In the genomic region with DNA sequence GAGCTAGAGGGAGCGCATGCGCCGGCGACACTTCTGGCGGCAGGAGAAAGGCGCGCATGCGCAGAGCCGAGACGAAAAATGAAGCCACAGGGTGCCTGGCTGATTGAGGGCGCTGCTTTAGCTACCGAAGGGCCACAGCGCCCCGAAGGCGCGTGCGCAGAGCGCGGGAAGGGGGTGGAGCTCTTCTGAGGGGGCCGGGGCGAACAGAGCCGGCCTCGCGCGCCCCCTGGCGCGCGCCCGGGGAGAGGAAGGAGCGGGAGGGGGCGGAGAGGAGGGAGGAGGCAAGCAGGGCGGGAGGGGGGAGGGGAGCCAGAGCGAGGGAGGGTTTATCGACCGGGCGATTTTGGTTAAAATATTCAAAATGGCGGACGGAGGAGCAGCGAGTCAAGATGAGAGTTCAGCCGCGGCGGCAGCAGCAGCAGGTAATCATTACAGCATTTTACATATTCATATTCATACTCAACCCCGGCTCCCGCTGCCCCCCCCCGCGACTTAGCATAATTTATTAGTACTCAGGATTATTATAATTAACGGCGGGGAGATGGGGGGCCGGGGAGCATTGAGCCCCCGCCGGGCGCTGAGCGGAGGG, we compare ENCODE assay signal across 8 cellular contexts. TPM values are rescaled to one million over a fixed set of nuclear protein-coding genes. Genes with fewer than 3 reads are reported as not detected.
DNase-seq lines count a peak whose midpoint lies in the region; TF ChIP-seq lines count a peak whose summit lies in the region.

POU2F1 (plus strand) TSS at position 350 of the 589 bp plus-strand sequence; CDS start at position 362, 12 bp downstream.

- H3K36me3 Mint-ChIP-seq in HFFc6 (ENCODE audit: low read depth): no peaks in the 10 kb centered on the region
- peaks cover 5% of the 10 kb centered on the region for H3K36me3 Mint-ChIP-seq in activated naive CD4-positive, alpha-beta T cell treated with anti-CD3 and anti-CD28 coated beads, Interleukin-2, amount 10 ng/mL, durations not matched to agents 7 days and 5 days

- CTCF ChIA-PET in activated naive CD4-positive, alpha-beta T cell treated with anti-CD3 and anti-CD28 coated beads, Interleukin-2, amount 10 ng/mL, durations not matched to agents 7 days and 5 days (lab: Charles Lee): interaction anchor here (0.6 to 2.9 kb wide), 23 partner anchors 10 to 336 kb away, joined by 3 to 20 read pairs (median 4); no protein-coding TSS in a partner anchor

- H3K36me3 ChIP-seq in GM06990 (ENCODE audit: control insufficient read depth, insufficient read depth, low read length): no peaks in the 10 kb centered on the region
- H3K36me3 ChIP-seq in SK-N-MC (ENCODE audit: insufficient read depth, low read length): no peaks in the 10 kb centered on the region

- peaks cover 40% of the 10 kb centered on the region for H3K4me1 Mint-ChIP-seq in HFFc6 (ENCODE audit: low read depth)
- H3K4me1 Mint-ChIP-seq in activated naive CD4-positive, alpha-beta T cell treated with anti-CD3 and anti-CD28 coated beads, Interleukin-2, amount 10 ng/mL, durations not matched to agents 7 days and 5 days: peaks cover 42% of the 10 kb centered on the region

- TF ChIP-seq CTCF in GM06990 (IDR thresholded peaks at IDR 0.05; ENCODE audit: insufficient read depth, low read length, poor library complexity, severe bottlenecking) (peak; percentile 84), HFFc6 (IDR thresholded peaks at IDR 0.05) (peak; percentile 76)

- no peaks in the 10 kb centered on the region for H3K27me3 ChIP-seq in GM06990 (replicated peaks; ENCODE audit: control insufficient read depth, insufficient read depth, low read length)

- H3K9me3 ChIP-seq in SK-N-MC (ENCODE audit: low read depth, low read length): no peaks in the 10 kb centered on the region

- H3K27ac Mint-ChIP-seq in HFFc6: peak within 1 kb of the TSS; percentile 80
- peak within 1 kb of the TSS; percentile 100 for H3K27ac Mint-ChIP-seq in activated naive CD4-positive, alpha-beta T cell treated with anti-CD3 and anti-CD28 coated beads, Interleukin-2, amount 10 ng/mL, durations not matched to agents 7 days and 5 days

- H3K27me3 Mint-ChIP-seq in HFFc6 (ENCODE audit: insufficient read depth): peaks cover 2% of the 10 kb centered on the region; the same call in 1 of the 2 replicates
- peaks cover 6% of the 10 kb centered on the region for H3K27me3 Mint-ChIP-seq in activated naive CD4-positive, alpha-beta T cell treated with anti-CD3 and anti-CD28 coated beads, Interleukin-2, amount 10 ng/mL, durations not matched to agents 7 days and 5 days

- H3K4me3 ChIP-seq in GM06990 (replicated peaks; ENCODE audit: low read depth, low read length) (peak within 1 kb of the TSS; percentile 97), SK-N-MC (peak within 1 kb of the TSS; percentile 98)

- H3K4me3 Mint-ChIP-seq in HFFc6: peak within 1 kb of the TSS; percentile 94
- H3K4me3 Mint-ChIP-seq in activated naive CD4-positive, alpha-beta T cell treated with anti-CD3 and anti-CD28 coated beads, Interleukin-2, amount 10 ng/mL, durations not matched to agents 7 days and 5 days: peak within 1 kb of the TSS; percentile 92

- H3K9ac ChIP-seq in SK-N-MC (ENCODE audit: insufficient read length): peak within 1 kb of the TSS; percentile 97

- H3K9me3 Mint-ChIP-seq in HFFc6: no peaks in the 10 kb centered on the region
- peaks cover 3% of the 10 kb centered on the region for H3K9me3 Mint-ChIP-seq in activated naive CD4-positive, alpha-beta T cell treated with anti-CD3 and anti-CD28 coated beads, Interleukin-2, amount 10 ng/mL, durations not matched to agents 7 days and 5 days

- H3K27ac ChIP-seq in SK-N-MC: peak within 1 kb of the TSS; percentile 99

- DNase-seq in GM06990 (ENCODE audit: extremely low read depth, insufficient read length) (peak; percentile 99), HFFc6 (peak; percentile 96), NAMALWA (ENCODE audit: low spot score) (peak; percentile 100), SK-N-MC (ENCODE audit: low read depth, low spot score) (peak; percentile 96), germinal center (ENCODE audit: low spot score) (peak; percentile 95), non-pigmented ciliary epithelial cell (ENCODE audit: low read depth) (peak; percentile 82), superior temporal gyrus (ENCODE audit: extremely low spot score) (peak; percentile 99)
- DNase-seq in activated naive CD4-positive, alpha-beta T cell treated with anti-CD3 and anti-CD28 coated beads, Interleukin-2, amount 10 ng/mL, durations not matched to agents 7 days and 5 days: peak; percentile 99

RNA-seq across cellular contexts. Expression of gene POU2F1, which starts in this region (rescaled TPM):
- total RNA-seq in HFFc6 (2021; fragmentation: NEBNext Ultra II Directional; extraction: Animal tissue kit (Norgen Biotek cat#: 25700)): 1 to 10 TPM; 3.4 to 6.6 (median 4.4) TPM

Comparison
In these comparisons a context has a peak if more than half of its experiments do, and no peak if none do; other contexts are left out.
1. Peak in every context shown above with its lines: DNase-seq, H3K4me3 ChIP-seq and H3K27ac ChIP-seq.